ENCODE assay signal across 15 cellular contexts in the genomic region with DNA sequence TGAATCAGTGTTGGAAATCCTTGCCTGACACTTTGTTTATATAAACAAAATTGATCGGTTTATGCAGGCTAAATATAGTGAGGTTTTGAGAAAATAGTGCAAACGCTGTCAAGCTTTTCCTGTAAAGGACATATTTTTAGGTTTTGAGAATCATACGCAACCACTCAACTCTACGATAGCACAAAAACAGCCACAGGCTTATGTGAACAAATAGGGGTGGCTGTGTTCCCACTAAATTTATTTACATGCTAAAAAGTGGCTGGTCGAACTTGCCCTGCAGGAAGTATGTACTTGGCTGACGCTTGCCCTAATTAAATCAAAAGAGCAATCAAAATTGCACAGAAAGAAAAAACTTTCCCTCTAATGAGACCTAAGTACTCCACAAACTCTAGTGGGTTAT.
A peak's percentile ranks its signal among the peaks of the same experiment; 100 is the strongest.
DNase-seq lines count a peak whose midpoint lies in the region; ATAC-seq and TF ChIP-seq lines count a peak whose summit lies in the region.
"Had no signal": no experiment of that assay in that cellular context is flagged by ENCODE, and none has a peak within 500 bp of the region (broad histone marks: within the 10 kb centered on the region; RNA-seq: fewer than 3 reads in every experiment).

No MANE protein-coding gene starts in this region.

- no peak for DNase-seq in activated T-cell treated with anti-CD3 and anti-CD28 coated beads, Interleukin-2, amount 50 U/mL, for 72 hours
- no peak for DNase-seq in activated T-cell treated with anti-CD3 and anti-CD28 coated beads, Interleukin-2, amount 50 U/mL, for 48 hours
- DNase-seq in MM.1S (peak; percentile 79), AG08396 (ENCODE audit: low spot score) (no peak), inferior parietal cortex (ENCODE audit: extremely low spot score) (no peak), ecto neural progenitor cell (ENCODE audit: low spot score) (no peak)
- DNase-seq in activated naive CD8-positive, alpha-beta T cell treated with anti-CD3 and anti-CD28 coated beads, Interleukin-2, amount 10 ng/mL, durations not matched to agents 7 days and 5 days = no peak
- no peak for DNase-seq in stimulated activated effector memory CD8-positive, alpha-beta T cell treated with anti-CD3 and anti-CD28 coated beads, Interleukin-12 subunit alpha, Interleukin-12 subunit beta, amount 100 ng/mL, for 72 hours (ENCODE audit: low spot score in 2 of 2)
- DNase-seq: cortex of kidney, gastrocnemius medialis, GOT3, left ventricle myocardium superior, NCI-H2107 had no signal

- peak overlapping the region; percentile 94 for H3K27ac ChIP-seq in MM.1S (ENCODE audit: low read length)
- H3K27ac ChIP-seq: gastrocnemius medialis, parathyroid adenoma had no signal

- peak overlapping the region; percentile 60 for H3K9ac ChIP-seq in MM.1S (ENCODE audit: low read length)
- H3K9ac ChIP-seq: parathyroid adenoma had no signal

- H3K36me3 Mint-ChIP-seq in activated T-cell treated with anti-CD3 and anti-CD28 coated beads, Interleukin-2, amount 50 U/mL, for 72 hours (ENCODE audit: insufficient read depth in 2 of 2) = no peaks in the 10 kb centered on the region
- H3K36me3 Mint-ChIP-seq in activated naive CD8-positive, alpha-beta T cell treated with anti-CD3 and anti-CD28 coated beads, Interleukin-2, amount 10 ng/mL, durations not matched to agents 7 days and 5 days = peaks cover 12% of the 10 kb centered on the region
- H3K36me3 Mint-ChIP-seq in stimulated activated effector memory CD8-positive, alpha-beta T cell treated with anti-CD3 and anti-CD28 coated beads, Interleukin-12 subunit alpha, Interleukin-12 subunit beta, amount 100 ng/mL, for 72 hours = peaks cover 6% of the 10 kb centered on the region
- H3K36me3 Mint-ChIP-seq: brain had no signal

- H3K36me3 ChIP-seq in MM.1S (replicated peaks; ENCODE audit: insufficient read depth, low read length) = no peaks in the 10 kb centered on the region
- H3K36me3 ChIP-seq: gastrocnemius medialis had no signal

- H3K79me2 ChIP-seq in MM.1S (ENCODE audit: low read length) = no peaks in the 10 kb centered on the region
- H3K79me2 ChIP-seq: parathyroid adenoma had no signal

- H3K27ac Mint-ChIP-seq in activated T-cell treated with anti-CD3 and anti-CD28 coated beads, Interleukin-2, amount 50 U/mL, for 72 hours = peak overlapping the region; percentile 85
- peak overlapping the region; percentile 95 for H3K27ac Mint-ChIP-seq in activated naive CD8-positive, alpha-beta T cell treated with anti-CD3 and anti-CD28 coated beads, Interleukin-2, amount 10 ng/mL, durations not matched to agents 7 days and 5 days
- H3K27ac Mint-ChIP-seq in stimulated activated effector memory CD8-positive, alpha-beta T cell treated with anti-CD3 and anti-CD28 coated beads, Interleukin-12 subunit alpha, Interleukin-12 subunit beta, amount 100 ng/mL, for 72 hours = peak overlapping the region; percentile 75

- no peak for ATAC-seq in activated T-cell treated with anti-CD3 and anti-CD28 coated beads, Interleukin-2, amount 50 U/mL, for 72 hours (replicated peaks in 1 of 2)
- ATAC-seq in activated naive CD8-positive, alpha-beta T cell treated with anti-CD3 and anti-CD28 coated beads, Interleukin-2, amount 10 ng/mL, durations not matched to agents 7 days and 5 days (ENCODE audit: low read depth) = peak; percentile 10
- peak; percentile 4 for ATAC-seq in stimulated activated effector memory CD8-positive, alpha-beta T cell treated with anti-CD3 and anti-CD28 coated beads, Interleukin-12 subunit alpha, Interleukin-12 subunit beta, amount 100 ng/mL, for 72 hours
- ATAC-seq: gastrocnemius medialis had no signal

- peaks cover 16% of the 10 kb centered on the region for H3F3A ChIP-seq in MM.1S (ENCODE audit: insufficient read depth, low read length)

- POLR2A ChIA-PET in activated naive CD8-positive, alpha-beta T cell treated with anti-CD3 and anti-CD28 coated beads, Interleukin-2, amount 10 ng/mL, durations not matched to agents 7 days and 5 days (lab: Charles Lee) = no interaction called here

- H3K4me1 Mint-ChIP-seq in activated T-cell treated with anti-CD3 and anti-CD28 coated beads, Interleukin-2, amount 50 U/mL, for 72 hours (ENCODE audit: low read depth) = peaks cover 16% of the 10 kb centered on the region
- peaks cover 27% of the 10 kb centered on the region for H3K4me1 Mint-ChIP-seq in activated naive CD8-positive, alpha-beta T cell treated with anti-CD3 and anti-CD28 coated beads, Interleukin-2, amount 10 ng/mL, durations not matched to agents 7 days and 5 days
- peaks cover 6% of the 10 kb centered on the region for H3K4me1 Mint-ChIP-seq in stimulated activated effector memory CD8-positive, alpha-beta T cell treated with anti-CD3 and anti-CD28 coated beads, Interleukin-12 subunit alpha, Interleukin-12 subunit beta, amount 100 ng/mL, for 72 hours

- peaks cover 7 to 8% of the 10 kb centered on the region in 2 donors for H3K9me3 Mint-ChIP-seq in activated T-cell treated with anti-CD3 and anti-CD28 coated beads, Interleukin-2, amount 50 U/mL, for 72 hours
- H3K9me3 Mint-ChIP-seq in activated naive CD8-positive, alpha-beta T cell treated with anti-CD3 and anti-CD28 coated beads, Interleukin-2, amount 10 ng/mL, durations not matched to agents 7 days and 5 days = peaks cover 6% of the 10 kb centered on the region
- peaks cover 3% of the 10 kb centered on the region for H3K9me3 Mint-ChIP-seq in stimulated activated effector memory CD8-positive, alpha-beta T cell treated with anti-CD3 and anti-CD28 coated beads, Interleukin-12 subunit alpha, Interleukin-12 subunit beta, amount 100 ng/mL, for 72 hours
- H3K9me3 Mint-ChIP-seq: brain had no signal

- no peaks in the 10 kb centered on the region for H3K9me3 ChIP-seq in MM.1S (replicated peaks; ENCODE audit: insufficient read depth, low read length)
- H3K9me3 ChIP-seq: gastrocnemius medialis had no signal

- no peaks in the 10 kb centered on the region for H3K27me3 Mint-ChIP-seq in activated T-cell treated with anti-CD3 and anti-CD28 coated beads, Interleukin-2, amount 50 U/mL, for 72 hours (ENCODE audit: low read depth)
- H3K27me3 Mint-ChIP-seq in activated naive CD8-positive, alpha-beta T cell treated with anti-CD3 and anti-CD28 coated beads, Interleukin-2, amount 10 ng/mL, durations not matched to agents 7 days and 5 days = no peaks in the 10 kb centered on the region
- H3K27me3 Mint-ChIP-seq: brain had no signal

- H3K9me2 ChIP-seq in MM.1S (replicated peaks; ENCODE audit: insufficient read depth, low read length) = no peaks in the 10 kb centered on the region

- H4K20me1 ChIP-seq in MM.1S (ENCODE audit: insufficient read depth, low read length) = no peaks in the 10 kb centered on the region

- H3K4me3 Mint-ChIP-seq in activated T-cell treated with anti-CD3 and anti-CD28 coated beads, Interleukin-2, amount 50 U/mL, for 72 hours = peak overlapping the region; percentile 49 to 64
- H3K4me3 Mint-ChIP-seq in activated naive CD8-positive, alpha-beta T cell treated with anti-CD3 and anti-CD28 coated beads, Interleukin-2, amount 10 ng/mL, durations not matched to agents 7 days and 5 days = peak overlapping the region; percentile 74
- peak overlapping the region; percentile 32 for H3K4me3 Mint-ChIP-seq in stimulated activated effector memory CD8-positive, alpha-beta T cell treated with anti-CD3 and anti-CD28 coated beads, Interleukin-12 subunit alpha, Interleukin-12 subunit beta, amount 100 ng/mL, for 72 hours
- H3K4me3 Mint-ChIP-seq: brain had no signal

- no peak for TF ChIP-seq CTCF in MM.1S (IDR thresholded peaks at IDR 0.05; ENCODE audit: low read length)

- H2AFZ ChIP-seq in MM.1S (ENCODE audit: low read length) = peak overlapping the region; percentile 50
- H2AFZ ChIP-seq: parathyroid adenoma had no signal

- no peaks in the 10 kb centered on the region for H3K27me3 ChIP-seq in MM.1S (replicated peaks; ENCODE audit: insufficient read depth, low read length)
- H3K27me3 ChIP-seq: gastrocnemius medialis had no signal

- H3K4me3 ChIP-seq in MM.1S (ENCODE audit: low read length) = peak overlapping the region; percentile 39
- H3K4me3 ChIP-seq: gastrocnemius medialis had no signal

- H3K4me2 ChIP-seq in MM.1S (ENCODE audit: low read depth, low read length) = peak overlapping the region; percentile 72

- peaks cover 23% of the 10 kb centered on the region for H3K4me1 ChIP-seq in MM.1S (ENCODE audit: low read length)
- H3K4me1 ChIP-seq: gastrocnemius medialis, parathyroid adenoma had no signal

Comparison
In these comparisons a context has a peak if more than half of its experiments do, and no peak if none do; other contexts are left out.
1. ATAC-seq: peak in activated naive CD8-positive, alpha-beta T cell treated with anti-CD3 and anti-CD28 coated beads, Interleukin-2, amount 10 ng/mL, durations not matched to agents 7 days and 5 days (single experiment) and stimulated activated effector memory CD8-positive, alpha-beta T cell treated with anti-CD3 and anti-CD28 coated beads, Interleukin-12 subunit alpha, Interleukin-12 subunit beta, amount 100 ng/mL, for 72 hours (single experiment); none in activated T-cell treated with anti-CD3 and anti-CD28 coated beads, Interleukin-2, amount 50 U/mL, for 72 hours (0 of 2).
2. Peak in every context shown above with its lines, with median percentiles within 50 percentile points of each other: H3K27ac Mint-ChIP-seq and H3K4me3 Mint-ChIP-seq.